In the genomic region with DNA sequence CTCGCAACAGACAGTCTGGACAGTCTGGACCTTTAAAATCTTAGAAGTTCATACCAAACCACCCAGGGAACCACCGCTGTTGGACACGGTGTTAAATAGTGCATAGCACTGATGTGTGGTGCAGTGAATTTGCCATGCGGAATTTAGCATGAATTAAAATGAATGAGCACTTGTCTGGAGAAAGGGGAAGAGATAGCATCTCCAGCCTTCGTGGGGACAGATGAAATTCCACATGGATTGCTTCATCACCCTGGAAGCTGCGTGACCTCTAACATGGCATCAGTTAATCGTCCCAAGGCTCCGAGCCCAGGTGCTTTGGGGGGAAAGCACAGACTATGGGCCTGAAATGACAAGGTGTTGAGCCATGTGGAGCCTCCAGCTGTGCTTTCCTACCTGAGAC, we compare ENCODE assay signal across 23 cellular contexts.
"Had no signal": no experiment of that assay in that cellular context is flagged by ENCODE, and none has a peak within 500 bp of the region (broad histone marks: within the 10 kb centered on the region; RNA-seq: fewer than 3 reads in every experiment).

No MANE protein-coding gene starts in this region.

- H3K36me3 ChIP-seq: esophagus squamous epithelium, gastroesophageal sphincter, neutrophil, right lobe of liver, spleen, thoracic aorta, transverse colon had no signal

- H3K9me3 ChIP-seq: esophagus squamous epithelium, gastroesophageal sphincter, neutrophil, psoas muscle, right lobe of liver, thoracic aorta, transverse colon had no signal

- H3K4me3 ChIP-seq: esophagus squamous epithelium, gastroesophageal sphincter, lung, psoas muscle, right lobe of liver, spleen, thoracic aorta, transverse colon had no signal

- H3K27ac ChIP-seq: epithelial cell of prostate, esophagus squamous epithelium, gastroesophageal sphincter, neutrophil, psoas muscle, right lobe of liver, spleen, thoracic aorta, transverse colon had no signal

- DNase-seq: effector memory CD8-positive, alpha-beta T cell; esophagus squamous epithelium; foreskin fibroblast; left colon; left ventricle myocardium superior; mesenchymal stem cell; naive thymus-derived CD8-positive, alpha-beta T cell; psoas muscle; retina; right lobe of liver; spleen; stimulated activated CD4-positive, alpha-beta T cell treated with anti-CD3 and anti-CD28 coated beads, Interleukin-15, amount 100 ng/mL, for 24 hours; stimulated activated CD4-positive, alpha-beta T cell treated with anti-CD3 and anti-CD28 coated beads, Interleukin-1b, Interleukin-23, amount 100 ng/mL, for 48 hours; stimulated activated CD4-positive, alpha-beta T cell treated with anti-CD3 and anti-CD28 coated beads, Interleukin-4, amount 100 ng/mL, for 24 hours; stimulated activated naive B cell treated with anti-CD40 and anti-IgM and Interleukin-4, amounts not matched to agents 10 μg/mL and 1 μg/mL and 100 μg/mL, for 72 hours; stimulated activated naive CD8-positive, alpha-beta T cell treated with anti-CD3 and anti-CD28 coated beads, Interleukin-15, amount 100 ng/mL, for 72 hours; substantia nigra; transverse colon had no signal

- H3K4me1 ChIP-seq: esophagus squamous epithelium, gastroesophageal sphincter, right lobe of liver, spleen, transverse colon had no signal

- H3K27me3 ChIP-seq: esophagus squamous epithelium, gastroesophageal sphincter, neutrophil, right lobe of liver, spleen, transverse colon had no signal

- ATAC-seq: effector memory CD8-positive, alpha-beta T cell; gastroesophageal sphincter; left colon; left ventricle myocardium superior; naive thymus-derived CD8-positive, alpha-beta T cell; psoas muscle; right lobe of liver; stimulated activated naive B cell treated with anti-CD40 and anti-IgM and Interleukin-4, amounts not matched to agents 10 μg/mL and 1 μg/mL and 100 μg/mL, for 72 hours; stimulated activated naive CD8-positive, alpha-beta T cell treated with anti-CD3 and anti-CD28 coated beads, Interleukin-15, amount 100 ng/mL, for 72 hours had no signal
